1 cellular context compared by ENCODE assay signal in genomic region chr13:34217343-34218094, GRCh38.
TF ChIP-seq lines count a peak whose summit lies in the region.

No MANE protein-coding gene starts in this region.

TF ChIP-seq in H1, 55 proteins besides CTCF, POLR2A, EP300 and RAD21 (continued from another document):
- TF ChIP-seq EZH2 (IDR thresholded peaks at IDR 0.05; ENCODE audit: low read depth, low read length, severe bottlenecking), result no peak
